Comparison of ENCODE assay signal across 8 cellular contexts in genomic region chr22:41517172-41518047, GRCh38. TPM values are rescaled to one million over a fixed set of nuclear protein-coding genes. Genes with fewer than 3 reads are reported as not detected.
DNase-seq lines count a peak whose midpoint lies in the region; ATAC-seq and TF ChIP-seq lines count a peak whose summit lies in the region.

No MANE protein-coding gene starts in this region.

- H3K27ac ChIP-seq in DOHH2 (ENCODE audit: low read depth, low read length) (no peak overlapping the region), Karpas-422 (ENCODE audit: low read length) (peak overlapping the region; percentile 66; the same call in 1 of the 2 replicates), lung (ENCODE audit: low read depth in 1 of 2, low read length in 1 of 2) (peak overlapping the region in 1 of 2 donors; percentile 2), substantia nigra (ENCODE audit: low read depth, low read length, poor library complexity, severe bottlenecking) (peak overlapping the region; percentile 95)
- H3K27ac ChIP-seq in effector memory CD4-positive, alpha-beta T cell (ENCODE audit: insufficient read depth, low read length, poor library complexity, severe bottlenecking), result no peak overlapping the region

- 68 to 69% methylated on average over 22 of the region's 22 CpGs for WGBS in lung, 2 donors

- H3K4me1 ChIP-seq in DOHH2 (ENCODE audit: control insufficient read depth, low read length) (no peaks in the 10 kb centered on the region), Karpas-422 (ENCODE audit: low read length) (peaks cover 20% of the 10 kb centered on the region), lung (ENCODE audit: control insufficient read depth in 2 of 2, insufficient read depth in 2 of 2, low read length in 2 of 2) (no peaks in the 10 kb centered on the region)
- no peaks in the 10 kb centered on the region for H3K4me1 ChIP-seq in effector memory CD4-positive, alpha-beta T cell (ENCODE audit: control insufficient read depth, insufficient read depth, low read length, poor library complexity, severe bottlenecking)

- H3K36me3 ChIP-seq in DOHH2 (ENCODE audit: control insufficient read depth, low read length), result peaks cover 63% of the 10 kb centered on the region
- peaks cover 14% of the 10 kb centered on the region; the same call in 1 of the 2 replicates for H3K36me3 ChIP-seq in Karpas-422 (ENCODE audit: insufficient read depth, low read length)
- H3K36me3 ChIP-seq in effector memory CD4-positive, alpha-beta T cell (ENCODE audit: control insufficient read depth, insufficient read depth, low read length), result peaks cover 45% of the 10 kb centered on the region
- H3K36me3 ChIP-seq in lung (ENCODE audit: control insufficient read depth in 2 of 2, insufficient read depth in 2 of 2, low read length in 2 of 2), result peaks cover 0 to 55% of the 10 kb centered on the region in 2 donors

- H3K79me2 ChIP-seq in DOHH2 (ENCODE audit: control insufficient read depth, low read length), result no peaks in the 10 kb centered on the region
- H3K79me2 ChIP-seq in Karpas-422 (ENCODE audit: low read length), result no peaks in the 10 kb centered on the region

- H3F3A ChIP-seq in DOHH2 (ENCODE audit: control insufficient read depth, insufficient read depth), result peaks cover 4% of the 10 kb centered on the region; the same call in 1 of the 2 replicates

- DNase-seq in Karpas-422 (no peak), UCSD-AML1 (lab: John Stamatoyannopoulos, UW; ENCODE audit: unreplicated experiment) (peak; percentile 36), lung (ENCODE audit: low spot score) (peak; percentile 77), substantia nigra (lab: John Stamatoyannopoulos, UW) (peak in 45 of 49 donors; percentile 28 to 88 (median 76))
- DNase-seq in effector memory CD4-positive, alpha-beta T cell, result peak in 2 of 3 donors; percentile 19 to 27

- TF ChIP-seq CTCF in DOHH2 (IDR thresholded peaks at IDR 0.05; ENCODE audit: low read depth, low read length, poor library complexity, severe bottlenecking) (peak; percentile 96), lung (IDR thresholded peaks at IDR 0.05; ENCODE audit: control extremely low read depth, extremely low read depth) (peak; percentile 63)

- peak overlapping the region; percentile 41 for H3K9ac ChIP-seq in Karpas-422 (ENCODE audit: low read length)

- no peak overlapping the region for H2AFZ ChIP-seq in Karpas-422 (ENCODE audit: low read length)

- TF ChIP-seq POLR2A in GM18505 (IDR thresholded peaks at IDR 0.05; ENCODE audit: borderline replicate concordance, extremely low read depth, insufficient read depth, insufficient read length), result no peak

- ATAC-seq in lung (ENCODE audit: insufficient read depth, low FRiP score) (peak; percentile 48), GM18505 (IDR thresholded peaks at IDR 0.05; ENCODE audit: unreplicated experiment) (no peak), HG03196 (IDR thresholded peaks at IDR 0.05; ENCODE audit: unreplicated experiment) (no peak)

- no peaks in the 10 kb centered on the region for H3K27me3 ChIP-seq in DOHH2 (ENCODE audit: control insufficient read depth, low read length)
- H3K27me3 ChIP-seq in Karpas-422 (ENCODE audit: low read length), result no peaks in the 10 kb centered on the region
- H3K27me3 ChIP-seq in effector memory CD4-positive, alpha-beta T cell (replicated peaks; ENCODE audit: control insufficient read depth, insufficient read depth, low read length, poor library complexity, severe bottlenecking), result no peaks in the 10 kb centered on the region
- H3K27me3 ChIP-seq in lung (ENCODE audit: control insufficient read depth, insufficient read depth), result no peaks in the 10 kb centered on the region

- no peaks in the 10 kb centered on the region for H4K20me1 ChIP-seq in DOHH2 (ENCODE audit: control insufficient read depth, insufficient read depth, low read depth, low read length)
- no peaks in the 10 kb centered on the region for H4K20me1 ChIP-seq in Karpas-422 (ENCODE audit: insufficient read depth, low read depth, low read length)

- H3K9me2 ChIP-seq in DOHH2 (replicated peaks; ENCODE audit: control insufficient read depth, low read length), result no peaks in the 10 kb centered on the region
- H3K9me2 ChIP-seq in Karpas-422 (replicated peaks; ENCODE audit: insufficient read depth, low read length), result no peaks in the 10 kb centered on the region

- H3K4me3 ChIP-seq in DOHH2 (ENCODE audit: low read length) (no peak overlapping the region), Karpas-422 (ENCODE audit: low read length) (no peak overlapping the region), lung (no peak overlapping the region)
- no peak overlapping the region for H3K4me3 ChIP-seq in effector memory CD4-positive, alpha-beta T cell (ENCODE audit: insufficient read depth, low read depth, low read length, poor library complexity, severe bottlenecking)

- no peaks in the 10 kb centered on the region for H3K9me3 ChIP-seq in DOHH2 (ENCODE audit: control insufficient read depth, insufficient read depth, low read length)
- H3K9me3 ChIP-seq in Karpas-422 (ENCODE audit: low read length), result no peaks in the 10 kb centered on the region
- no peaks in the 10 kb centered on the region for H3K9me3 ChIP-seq in effector memory CD4-positive, alpha-beta T cell (ENCODE audit: control insufficient read depth, low read length)
- no peaks in the 10 kb centered on the region for H3K9me3 ChIP-seq in lung (ENCODE audit: control insufficient read depth in 2 of 2, insufficient read depth in 1 of 2, low read length in 1 of 2)

- no peak overlapping the region for H3K4me2 ChIP-seq in DOHH2 (ENCODE audit: low read length)
- H3K4me2 ChIP-seq in Karpas-422 (ENCODE audit: low read depth, low read length, poor library complexity, severe bottlenecking), result no peak overlapping the region

RNA-seq across cellular contexts. Expression of gene POLR3H, which starts 26.9 kb away (rescaled TPM):
- total RNA-seq in Karpas-422 (2014; rRNA removed; shearing (Covaris generic); ENCODE audit: low replicate concordance), result 13.2 and 17.1 TPM in 2 replicates
- 10 to 100 TPM; 12.1 to 65.9 TPM for total RNA-seq in lung
- polyA plus RNA-seq in lung, result 10 to 100 TPM; 31.0 to 48.6 TPM

RNA-seq across cellular contexts. Expression of gene CSDC2, which starts 43.4 kb away (rescaled TPM):
- not detected in 2 replicates for total RNA-seq in Karpas-422 (2014; rRNA removed; shearing (Covaris generic); ENCODE audit: low replicate concordance)
- total RNA-seq in lung, result 1 to 10 TPM; 1.4 to 8.1 TPM
- polyA plus RNA-seq in lung, result 1 to 10 TPM; 3.3 to 5.6 TPM

RNA-seq across cellular contexts. Expression of gene ACO2, which starts 48.5 kb away (rescaled TPM):
- total RNA-seq in Karpas-422 (2014; rRNA removed; shearing (Covaris generic); ENCODE audit: low replicate concordance), result 67.7 and 102 TPM in 2 replicates
- 100 to 1,000 TPM in 1 of 2 donors, 10 to 100 TPM in 1; 57.8 to 101 TPM for total RNA-seq in lung
- polyA plus RNA-seq in lung, result 10 to 100 TPM; 34.1 to 67.1 TPM

RNA-seq across cellular contexts. Expression of gene PHF5A, which starts 48.9 kb away (rescaled TPM):
- total RNA-seq in Karpas-422 (2014; rRNA removed; shearing (Covaris generic); ENCODE audit: low replicate concordance), result 43.2 and 90.3 TPM in 2 replicates
- total RNA-seq in lung, result 10 to 100 TPM; 28.9 to 33.9 TPM
- polyA plus RNA-seq in lung, result 10 to 100 TPM; 46.2 to 89.6 TPM

Comparison
In these comparisons a context has a peak if more than half of its experiments do, and no peak if none do; other contexts are left out.
1. H3K27ac ChIP-seq: peak in Karpas-422 (single experiment) and substantia nigra (single experiment); none in DOHH2 (single experiment) and effector memory CD4-positive, alpha-beta T cell (single experiment).